1 cellular context compared by ENCODE assay signal in the genomic region with DNA sequence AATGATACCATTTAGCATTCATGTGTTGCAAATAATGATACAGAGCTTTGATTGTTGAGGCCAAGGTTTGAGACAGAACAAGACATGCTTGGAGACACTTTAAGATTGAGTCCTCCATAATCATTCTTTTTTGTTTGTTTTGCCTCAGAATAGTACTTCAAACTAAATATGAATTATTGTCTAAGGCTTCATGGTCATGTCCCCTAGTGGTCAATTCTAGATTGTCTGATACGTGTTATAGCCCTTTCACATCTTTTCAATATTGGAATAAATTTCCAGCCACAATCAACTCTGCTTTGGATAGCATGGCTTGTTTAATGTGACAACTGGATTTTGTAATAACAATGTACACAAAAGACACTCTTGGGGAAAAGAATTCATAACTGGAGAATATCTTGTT.
TF ChIP-seq lines count a peak whose summit lies in the region.

No MANE protein-coding gene starts in this region.

TF ChIP-seq in HCT116, 20 proteins besides CTCF, POLR2A, EP300 and RAD21 (continued from another document):
- TF ChIP-seq TCF7L2 (IDR thresholded peaks at IDR 0.05; ENCODE audit: borderline replicate concordance, extremely low read depth, insufficient read depth, insufficient read length) (no peak), SP1 (IDR thresholded peaks at IDR 0.05; ENCODE audit: low read depth) (no peak)
